In genomic region chr11:102382384-102382783, GRCh38 we compare ENCODE assay signal across 20 cellular contexts. TPM values are rescaled to one million over a fixed set of nuclear protein-coding genes. Genes with fewer than 3 reads are reported as not detected.
DNase-seq lines count a peak whose midpoint lies in the region; ATAC-seq, FAIRE-seq and TF ChIP-seq lines count a peak whose summit lies in the region.
"Had no signal": no experiment of that assay in that cellular context is flagged by ENCODE, and none has a peak within 500 bp of the region (broad histone marks: within the 10 kb centered on the region; RNA-seq: fewer than 3 reads in every experiment).

No MANE protein-coding gene starts in this region.

- H3K4me1 Mint-ChIP-seq in activated naive CD8-positive, alpha-beta T cell (ENCODE audit: low read depth): peaks cover 39% of the 10 kb centered on the region
- peaks cover 23% of the 10 kb centered on the region for H3K4me1 Mint-ChIP-seq in activated naive CD8-positive, alpha-beta T cell treated with anti-CD3 and anti-CD28 coated beads, Interleukin-2, amount 50 U/mL, for 24 hours

- TF ChIP-seq CTCF in bronchial epithelial cell (IDR thresholded peaks at IDR 0.05; ENCODE audit: insufficient read depth, low read length, severe bottlenecking) (no peak), fibroblast of mammary gland (conservative IDR thresholded peaks at IDR 0.05; ENCODE audit: control insufficient read depth, insufficient read depth, low read depth, low read length) (no peak)

- DNase-seq in activated naive CD8-positive, alpha-beta T cell treated with anti-CD3 and anti-CD28 coated beads, Interleukin-2, amount 50 U/mL, for 24 hours: no peak
- DNase-seq in bronchial epithelial cell (ENCODE audit: low read depth) (peak; percentile 18), fibroblast of mammary gland (ENCODE audit: low read depth) (peak; percentile 13), GDM1 (lab: John Stamatoyannopoulos, UW) (no peak)
- DNase-seq: DMS153, DND-41, GOT3, NCI-H1048, NCI-H1417, NCI-H1694, NCI-H2029 treated with DMSO at 0.1 percent for 48 hours, NCI-H2227 treated with DMSO at 0.1 percent for 48 hours, NCI-H526 treated with DMSO at 0.1 percent for 48 hours, RPMI8226, SHP77 had no signal

- peak overlapping the region; percentile 23 for H3K27ac Mint-ChIP-seq in activated naive CD8-positive, alpha-beta T cell
- no peak overlapping the region for H3K27ac Mint-ChIP-seq in activated naive CD8-positive, alpha-beta T cell treated with anti-CD3 and anti-CD28 coated beads, Interleukin-2, amount 50 U/mL, for 24 hours

- ATAC-seq in activated naive CD8-positive, alpha-beta T cell treated with anti-CD3 and anti-CD28 coated beads, Interleukin-2, amount 50 U/mL, for 24 hours: no peak
- ATAC-seq in GM19467 (IDR thresholded peaks at IDR 0.05; ENCODE audit: unreplicated experiment) (no peak), GM21786 (IDR thresholded peaks at IDR 0.05; ENCODE audit: unreplicated experiment) (no peak)

- H3K27me3 Mint-ChIP-seq in activated naive CD8-positive, alpha-beta T cell: no peaks in the 10 kb centered on the region
- H3K27me3 Mint-ChIP-seq in activated naive CD8-positive, alpha-beta T cell treated with anti-CD3 and anti-CD28 coated beads, Interleukin-2, amount 50 U/mL, for 24 hours: no peaks in the 10 kb centered on the region
- H3K27me3 Mint-ChIP-seq: IgD-negative memory B cell had no signal

- H3K4me3 Mint-ChIP-seq in activated naive CD8-positive, alpha-beta T cell: no peak overlapping the region
- H3K4me3 Mint-ChIP-seq in activated naive CD8-positive, alpha-beta T cell treated with anti-CD3 and anti-CD28 coated beads, Interleukin-2, amount 50 U/mL, for 24 hours: no peak overlapping the region
- H3K4me3 Mint-ChIP-seq: IgD-negative memory B cell had no signal

- H3K9me3 Mint-ChIP-seq in activated naive CD8-positive, alpha-beta T cell (ENCODE audit: low read depth): no peaks in the 10 kb centered on the region
- no peaks in the 10 kb centered on the region for H3K9me3 Mint-ChIP-seq in activated naive CD8-positive, alpha-beta T cell treated with anti-CD3 and anti-CD28 coated beads, Interleukin-2, amount 50 U/mL, for 24 hours
- H3K9me3 Mint-ChIP-seq: IgD-negative memory B cell had no signal

- H3K27me3 ChIP-seq in bronchial epithelial cell (ENCODE audit: control insufficient read depth, insufficient read depth, low read length): no peaks in the 10 kb centered on the region

- FAIRE-seq in bronchial epithelial cell (lab: Jason Lieb, UNC): no peak

- peaks cover 33% of the 10 kb centered on the region for H3K36me3 Mint-ChIP-seq in activated naive CD8-positive, alpha-beta T cell
- peaks cover 46% of the 10 kb centered on the region for H3K36me3 Mint-ChIP-seq in activated naive CD8-positive, alpha-beta T cell treated with anti-CD3 and anti-CD28 coated beads, Interleukin-2, amount 50 U/mL, for 24 hours (ENCODE audit: low read depth)

- H3K4me3 ChIP-seq in bronchial epithelial cell (ENCODE audit: low read depth, low read length) (no peak overlapping the region), fibroblast of mammary gland (ENCODE audit: control insufficient read depth, low read depth, low read length) (no peak overlapping the region)
- H3K4me3 ChIP-seq: HAP-1 had no signal

- H3K36me3 ChIP-seq in bronchial epithelial cell (ENCODE audit: control insufficient read depth, insufficient read depth, low read length): peaks cover 4% of the 10 kb centered on the region

RNA-seq across cellular contexts. Expression of gene BIRC2, which starts 35.4 kb away (rescaled TPM):
- total RNA-seq in bronchial epithelial cell: 56.6 and 58.8 TPM in 2 replicates

Comparison
In these comparisons a context has a peak if more than half of its experiments do, and no peak if none do; other contexts are left out.
1. DNase-seq: peak in bronchial epithelial cell (single experiment) and fibroblast of mammary gland (single experiment); none in activated naive CD8-positive, alpha-beta T cell treated with anti-CD3 and anti-CD28 coated beads, Interleukin-2, amount 50 U/mL, for 24 hours (single experiment) and GDM1 (single experiment).